In genomic region chr10:31760674-31761081, GRCh38 we compare ENCODE assay signal across 8 cellular contexts.
DNase-seq lines count a peak whose midpoint lies in the region; ATAC-seq and TF ChIP-seq lines count a peak whose summit lies in the region.

No MANE protein-coding gene starts in this region.

- WGBS in endodermal cell (ENCODE audit: insufficient coverage in 1 of 2, insufficient read length in 1 of 2), 2 experiments = 71 to 78% methylated on average over 6 to 8 of the region's 8 CpGs

- H3K27me3 ChIP-seq in DND-41 (ENCODE audit: insufficient read depth, low read length, poor library complexity) = no peaks in the 10 kb centered on the region
- no peaks in the 10 kb centered on the region for H3K27me3 ChIP-seq in PC-3 (ENCODE audit: low read length)
- H3K27me3 ChIP-seq in endodermal cell (ENCODE audit: control insufficient read depth, insufficient read depth, low read length, poor library complexity, severe bottlenecking) = no peaks in the 10 kb centered on the region
- no peaks in the 10 kb centered on the region for H3K27me3 ChIP-seq in osteoblast (ENCODE audit: insufficient read depth, low read length)

- ATAC-seq in DND-41 (ENCODE audit: insufficient read depth, low read depth) = no peak
- no peak for ATAC-seq in PC-3
- no peak for ATAC-seq in activated CD4-positive, CD25-positive, alpha-beta regulatory T cell treated with anti-CD3 and anti-CD28 coated beads, Interleukin-2, amount 50 U/mL, for 24 hours
- no peak for ATAC-seq in HG03442 (IDR thresholded peaks at IDR 0.05; ENCODE audit: unreplicated experiment)

- H3K9me3 Mint-ChIP-seq in endodermal cell = peaks cover 20% of the 10 kb centered on the region

- H3K27ac Mint-ChIP-seq in endodermal cell = peak overlapping the region; percentile 91

- H4K20me1 ChIP-seq in DND-41 (ENCODE audit: insufficient read depth, low read length) (no peaks in the 10 kb centered on the region), PC-3 (ENCODE audit: low read length) (no peaks in the 10 kb centered on the region), osteoblast (ENCODE audit: insufficient read depth, low read length) (no peaks in the 10 kb centered on the region)

- no peaks in the 10 kb centered on the region for H3K9me2 ChIP-seq in PC-3 (replicated peaks; ENCODE audit: low read length)

- H3K27ac ChIP-seq in DND-41 (ENCODE audit: low read length) (peak overlapping the region; percentile 78), PC-3 (ENCODE audit: low read length) (no peak overlapping the region), endodermal cell (ENCODE audit: low read depth, low read length) (peak overlapping the region; percentile 92), osteoblast (ENCODE audit: low read depth, low read length) (peak overlapping the region; percentile 67)

- POLR2A ChIA-PET in PC-3 (lab: Charles Lee; ENCODE audit: unreplicated experiment) = no interaction called here

- H3K4me2 ChIP-seq in DND-41 (ENCODE audit: insufficient read depth, low read length) (peak overlapping the region; percentile 78), PC-3 (ENCODE audit: low read length) (peak overlapping the region; percentile 84), osteoblast (ENCODE audit: insufficient read depth, low read length) (peak overlapping the region; percentile 71)

- DNase-seq in DND-41 (no peak), PC-3 (no peak), endodermal cell (no peak), osteoblast (ENCODE audit: insufficient read length, low spot score, missing footprints) (peak; percentile 85), OCI-M1 (lab: John Stamatoyannopoulos, UW) (no peak), GOT3 (lab: John Stamatoyannopoulos, UW) (no peak)

- peak overlapping the region; percentile 54 for H3K9ac ChIP-seq in DND-41 (ENCODE audit: low read depth, low read length)
- no peak overlapping the region for H3K9ac ChIP-seq in PC-3 (ENCODE audit: low read length)
- H3K9ac ChIP-seq in endodermal cell (ENCODE audit: extremely low read depth, low read length, poor library complexity, severe bottlenecking) = peak overlapping the region; percentile 24

- no peaks in the 10 kb centered on the region for H3K9me3 ChIP-seq in DND-41 (ENCODE audit: insufficient read depth, low read length, severe bottlenecking)
- H3K9me3 ChIP-seq in PC-3 (ENCODE audit: low read length) = no peaks in the 10 kb centered on the region
- peaks cover 20% of the 10 kb centered on the region for H3K9me3 ChIP-seq in endodermal cell (ENCODE audit: control insufficient read depth, low read length)
- no peaks in the 10 kb centered on the region for H3K9me3 ChIP-seq in osteoblast (ENCODE audit: low read depth, low read length)

- CTCF ChIA-PET in PC-3 (lab: Charles Lee) = no interaction called here

- peaks cover 4% of the 10 kb centered on the region for H3F3A ChIP-seq in PC-3 (ENCODE audit: low read length, unreplicated experiment)

- H3K4me3 Mint-ChIP-seq in endodermal cell = peak overlapping the region; percentile 74

- peaks cover 16% of the 10 kb centered on the region for H3K4me1 ChIP-seq in DND-41 (ENCODE audit: insufficient read depth, low read length)
- H3K4me1 ChIP-seq in PC-3 (ENCODE audit: insufficient read depth, low read length) = peaks cover 4% of the 10 kb centered on the region
- no peaks in the 10 kb centered on the region for H3K4me1 ChIP-seq in endodermal cell (ENCODE audit: control insufficient read depth, insufficient read depth, low read length)
- peaks cover 10% of the 10 kb centered on the region for H3K4me1 ChIP-seq in osteoblast (ENCODE audit: insufficient read depth, low read length)

- H2AFZ ChIP-seq in DND-41 (ENCODE audit: low read depth, low read length) = peak overlapping the region; percentile 86
- peak overlapping the region; percentile 84 for H2AFZ ChIP-seq in PC-3 (ENCODE audit: low read length)
- peak overlapping the region; percentile 91 for H2AFZ ChIP-seq in osteoblast (ENCODE audit: low read length)

- no peaks in the 10 kb centered on the region for H3K36me3 ChIP-seq in DND-41 (ENCODE audit: insufficient read depth, low read length)
- H3K36me3 ChIP-seq in PC-3 (ENCODE audit: low read depth, low read length) = no peaks in the 10 kb centered on the region
- no peaks in the 10 kb centered on the region for H3K36me3 ChIP-seq in endodermal cell (ENCODE audit: control insufficient read depth, insufficient read depth, low read length)
- H3K36me3 ChIP-seq in osteoblast (ENCODE audit: insufficient read depth, low read length) = no peaks in the 10 kb centered on the region

- TF ChIP-seq CTCF in DND-41 (IDR thresholded peaks at IDR 0.05; ENCODE audit: borderline replicate concordance, extremely low read depth, low read length, poor library complexity, severe bottlenecking) = no peak
- no peak for TF ChIP-seq CTCF in PC-3 (conservative IDR thresholded peaks at IDR 0.05; ENCODE audit: low read depth, low read length)
- no peak for TF ChIP-seq CTCF in endodermal cell (conservative IDR thresholded peaks at IDR 0.05)
- no peak for TF ChIP-seq CTCF in osteoblast (IDR thresholded peaks at IDR 0.05; ENCODE audit: extremely low read depth, low read depth, low read length)

- H3K4me1 Mint-ChIP-seq in endodermal cell = peaks cover 44% of the 10 kb centered on the region

- H3K79me2 ChIP-seq in DND-41 (ENCODE audit: insufficient read depth, low read length) = no peaks in the 10 kb centered on the region
- no peaks in the 10 kb centered on the region for H3K79me2 ChIP-seq in PC-3 (ENCODE audit: low read length)
- no peaks in the 10 kb centered on the region for H3K79me2 ChIP-seq in osteoblast (ENCODE audit: insufficient read depth, low read length)

- BruUV-seq in PC-3 (replicated peaks; lab: Mats Ljungman, UMichigan) = TSS peak; percentile 90

- H3K36me3 Mint-ChIP-seq in endodermal cell (ENCODE audit: low read depth) = peaks cover 12% of the 10 kb centered on the region

- intact Hi-C loops in PC-3 (cut with micrococcal nuclease) = no loop called here

- peak overlapping the region; percentile 4 to 57; a peak in 3 of 4 replicates for H3K4me3 ChIP-seq in DND-41 (ENCODE audit: low read depth in 1 of 2, low read length in 2 of 2)
- H3K4me3 ChIP-seq in PC-3 (ENCODE audit: low read length) = peak overlapping the region; percentile 52
- peak overlapping the region; percentile 19 for H3K4me3 ChIP-seq in endodermal cell (ENCODE audit: low read length)
- peak overlapping the region; percentile 45 for H3K4me3 ChIP-seq in osteoblast (ENCODE audit: insufficient read depth, low read length)

- H3K27me3 Mint-ChIP-seq in endodermal cell (ENCODE audit: insufficient read depth) = no peaks in the 10 kb centered on the region
